ENCODE assay signal across 8 cellular contexts in genomic region chr2:239106314-239106908, GRCh38.
DNase-seq lines count a peak whose midpoint lies in the region; ATAC-seq, FAIRE-seq and TF ChIP-seq lines count a peak whose summit lies in the region.

No MANE protein-coding gene starts in this region.

- FAIRE-seq in D721Med (lab: Jason Lieb, UNC) = no peak

- intact Hi-C loops in psoas muscle (cut with DNase I) = no loop called here

- H3K27me3 ChIP-seq in psoas muscle (ENCODE audit: insufficient read depth in 3 of 3, low read length in 2 of 3) = no peaks in the 10 kb centered on the region

- DNase-seq in D721Med (ENCODE audit: insufficient read length, low spot score) (peak; percentile 57), HK-2 (ENCODE audit: unreplicated experiment) (peak; percentile 62), foreskin fibroblast (peak; percentile 71 to 91), psoas muscle (peak in 1 of 2 donors; percentile 77)

- no peaks in the 10 kb centered on the region for H3K9me3 ChIP-seq in psoas muscle

- H3K27ac ChIP-seq in psoas muscle = peak overlapping the region; percentile 41

- ATAC-seq in SK-N-SH treated with all-trans-retinoic acid at 6 μM for 48 hours (peak; percentile 94), psoas muscle (peak; percentile 23 to 43 (median 32)), GM19324 (IDR thresholded peaks at IDR 0.05; ENCODE audit: low FRiP score, unreplicated experiment) (no peak), GM18505 (IDR thresholded peaks at IDR 0.05; ENCODE audit: unreplicated experiment) (no peak), GM18867 (IDR thresholded peaks at IDR 0.05; ENCODE audit: unreplicated experiment) (no peak)

- WGBS in psoas muscle, 3 donors = 56 to 67% (median 62%) methylated on average over 11 of the region's 11 CpGs

- H3K36me3 ChIP-seq in psoas muscle (ENCODE audit: insufficient read depth in 1 of 2, low read depth in 1 of 2) = peaks cover 0 to 90% of the 10 kb centered on the region in 2 donors

- peaks cover 26% of the 10 kb centered on the region for H3K4me1 ChIP-seq in psoas muscle

- TF ChIP-seq CTCF in D721Med (IDR thresholded peaks at IDR 0.05; ENCODE audit: insufficient read depth, missing control alignments) (peak; percentile 32), foreskin fibroblast (IDR thresholded peaks at IDR 0.05; ENCODE audit: low read depth, low read length) (peak; percentile 81), psoas muscle (IDR thresholded peaks at IDR 0.05) (peak; percentile 35)

- H3K4me3 ChIP-seq in foreskin fibroblast (ENCODE audit: low read depth in 1 of 2, low read length in 2 of 2) = no peak overlapping the region
- H3K4me3 ChIP-seq in psoas muscle = no peak overlapping the region

- no peak for TF ChIP-seq POLR2A in GM18505 (IDR thresholded peaks at IDR 0.05; ENCODE audit: borderline replicate concordance, extremely low read depth, insufficient read depth, insufficient read length)

TF ChIP-seq in SK-N-SH treated with all-trans-retinoic acid at 6 μM for 48 hours, 23 proteins besides CTCF, POLR2A, EP300 and RAD21:
- no peak for TF ChIP-seq ZNF8 (CRISPR knock-in tag; IDR thresholded peaks at IDR 0.05)
- TF ChIP-seq PPARA (CRISPR knock-in tag; IDR thresholded peaks at IDR 0.05; ENCODE audit: borderline replicate concordance) = no peak
- no peak for TF ChIP-seq CSRNP3 (CRISPR knock-in tag; IDR thresholded peaks at IDR 0.05)
- no peak for TF ChIP-seq GLIS3 (CRISPR knock-in tag; IDR thresholded peaks at IDR 0.05)
- TF ChIP-seq ISL1 (CRISPR knock-in tag; IDR thresholded peaks at IDR 0.05) = no peak
- TF ChIP-seq SNAI2 (CRISPR knock-in tag; IDR thresholded peaks at IDR 0.05) = no peak
- TF ChIP-seq ZNF565 (CRISPR knock-in tag; conservative IDR thresholded peaks at IDR 0.05; ENCODE audit: low read depth) = no peak
- TF ChIP-seq ZNF70 (CRISPR knock-in tag; IDR thresholded peaks at IDR 0.05) = no peak
- no peak for TF ChIP-seq BACH2 (CRISPR knock-in tag; IDR thresholded peaks at IDR 0.05; ENCODE audit: borderline replicate concordance)
- TF ChIP-seq, protein P1, sequence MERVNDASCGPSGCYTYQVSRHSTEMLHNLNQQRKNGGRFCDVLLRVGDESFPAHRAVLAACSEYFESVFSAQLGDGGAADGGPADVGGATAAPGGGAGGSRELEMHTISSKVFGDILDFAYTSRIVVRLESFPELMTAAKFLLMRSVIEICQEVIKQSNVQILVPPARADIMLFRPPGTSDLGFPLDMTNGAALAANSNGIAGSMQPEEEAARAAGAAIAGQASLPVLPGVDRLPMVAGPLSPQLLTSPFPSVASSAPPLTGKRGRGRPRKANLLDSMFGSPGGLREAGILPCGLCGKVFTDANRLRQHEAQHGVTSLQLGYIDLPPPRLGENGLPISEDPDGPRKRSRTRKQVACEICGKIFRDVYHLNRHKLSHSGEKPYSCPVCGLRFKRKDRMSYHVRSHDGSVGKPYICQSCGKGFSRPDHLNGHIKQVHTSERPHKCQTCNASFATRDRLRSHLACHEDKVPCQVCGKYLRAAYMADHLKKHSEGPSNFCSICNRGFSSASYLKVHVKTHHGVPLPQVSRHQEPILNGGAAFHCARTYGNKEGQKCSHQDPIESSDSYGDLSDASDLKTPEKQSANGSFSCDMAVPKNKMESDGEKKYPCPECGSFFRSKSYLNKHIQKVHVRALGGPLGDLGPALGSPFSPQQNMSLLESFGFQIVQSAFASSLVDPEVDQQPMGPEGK (CRISPR knock-in tag; IDR thresholded peaks at IDR 0.05; ENCODE audit: borderline replicate concordance) = no peak
- no peak for TF ChIP-seq ZC3H10 (CRISPR knock-in tag; IDR thresholded peaks at IDR 0.05)
- TF ChIP-seq OSR1 (CRISPR knock-in tag; IDR thresholded peaks at IDR 0.05) = no peak
- TF ChIP-seq RARB (CRISPR knock-in tag; IDR thresholded peaks at IDR 0.05) = no peak
- TF ChIP-seq, protein P2, sequence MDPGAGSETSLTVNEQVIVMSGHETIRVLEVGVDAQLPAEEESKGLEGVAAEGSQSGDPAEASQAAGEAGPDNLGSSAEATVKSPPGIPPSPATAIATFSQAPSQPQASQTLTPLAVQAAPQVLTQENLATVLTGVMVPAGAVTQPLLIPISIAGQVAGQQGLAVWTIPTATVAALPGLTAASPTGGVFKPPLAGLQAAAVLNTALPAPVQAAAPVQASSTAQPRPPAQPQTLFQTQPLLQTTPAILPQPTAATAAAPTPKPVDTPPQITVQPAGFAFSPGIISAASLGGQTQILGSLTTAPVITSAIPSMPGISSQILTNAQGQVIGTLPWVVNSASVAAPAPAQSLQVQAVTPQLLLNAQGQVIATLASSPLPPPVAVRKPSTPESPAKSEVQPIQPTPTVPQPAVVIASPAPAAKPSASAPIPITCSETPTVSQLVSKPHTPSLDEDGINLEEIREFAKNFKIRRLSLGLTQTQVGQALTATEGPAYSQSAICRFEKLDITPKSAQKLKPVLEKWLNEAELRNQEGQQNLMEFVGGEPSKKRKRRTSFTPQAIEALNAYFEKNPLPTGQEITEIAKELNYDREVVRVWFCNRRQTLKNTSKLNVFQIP (CRISPR knock-in tag; IDR thresholded peaks at IDR 0.05; ENCODE audit: borderline replicate concordance, low read depth) = no peak
- no peak for TF ChIP-seq ARNTL (CRISPR knock-in tag; IDR thresholded peaks at IDR 0.05; ENCODE audit: borderline replicate concordance, low read depth)
- no peak for TF ChIP-seq TOX (CRISPR knock-in tag; IDR thresholded peaks at IDR 0.05; ENCODE audit: borderline replicate concordance)
- TF ChIP-seq ESRRG (CRISPR knock-in tag; IDR thresholded peaks at IDR 0.05) = no peak
- TF ChIP-seq TCF4 (CRISPR knock-in tag; IDR thresholded peaks at IDR 0.05; ENCODE audit: borderline replicate concordance) = no peak
- TF ChIP-seq, protein P3, sequence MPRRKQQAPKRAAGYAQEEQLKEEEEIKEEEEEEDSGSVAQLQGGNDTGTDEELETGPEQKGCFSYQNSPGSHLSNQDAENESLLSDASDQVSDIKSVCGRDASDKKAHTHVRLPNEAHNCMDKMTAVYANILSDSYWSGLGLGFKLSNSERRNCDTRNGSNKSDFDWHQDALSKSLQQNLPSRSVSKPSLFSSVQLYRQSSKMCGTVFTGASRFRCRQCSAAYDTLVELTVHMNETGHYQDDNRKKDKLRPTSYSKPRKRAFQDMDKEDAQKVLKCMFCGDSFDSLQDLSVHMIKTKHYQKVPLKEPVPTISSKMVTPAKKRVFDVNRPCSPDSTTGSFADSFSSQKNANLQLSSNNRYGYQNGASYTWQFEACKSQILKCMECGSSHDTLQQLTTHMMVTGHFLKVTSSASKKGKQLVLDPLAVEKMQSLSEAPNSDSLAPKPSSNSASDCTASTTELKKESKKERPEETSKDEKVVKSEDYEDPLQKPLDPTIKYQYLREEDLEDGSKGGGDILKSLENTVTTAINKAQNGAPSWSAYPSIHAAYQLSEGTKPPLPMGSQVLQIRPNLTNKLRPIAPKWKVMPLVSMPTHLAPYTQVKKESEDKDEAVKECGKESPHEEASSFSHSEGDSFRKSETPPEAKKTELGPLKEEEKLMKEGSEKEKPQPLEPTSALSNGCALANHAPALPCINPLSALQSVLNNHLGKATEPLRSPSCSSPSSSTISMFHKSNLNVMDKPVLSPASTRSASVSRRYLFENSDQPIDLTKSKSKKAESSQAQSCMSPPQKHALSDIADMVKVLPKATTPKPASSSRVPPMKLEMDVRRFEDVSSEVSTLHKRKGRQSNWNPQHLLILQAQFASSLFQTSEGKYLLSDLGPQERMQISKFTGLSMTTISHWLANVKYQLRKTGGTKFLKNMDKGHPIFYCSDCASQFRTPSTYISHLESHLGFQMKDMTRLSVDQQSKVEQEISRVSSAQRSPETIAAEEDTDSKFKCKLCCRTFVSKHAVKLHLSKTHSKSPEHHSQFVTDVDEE (CRISPR knock-in tag; IDR thresholded peaks at IDR 0.05) = no peak

Comparison
In these comparisons a context has a peak if more than half of its experiments do, and no peak if none do; other contexts are left out.
1. ATAC-seq: peak in SK-N-SH treated with all-trans-retinoic acid at 6 μM for 48 hours (single experiment) and psoas muscle (4 of 4); none in GM19324 (single experiment), GM18505 (single experiment) and GM18867 (single experiment).
2. Peak in every context shown above with its lines, with median percentiles within 50 percentile points of each other: CTCF ChIP-seq.